Comparison of ENCODE assay signal across 8 cellular contexts in the genomic region with DNA sequence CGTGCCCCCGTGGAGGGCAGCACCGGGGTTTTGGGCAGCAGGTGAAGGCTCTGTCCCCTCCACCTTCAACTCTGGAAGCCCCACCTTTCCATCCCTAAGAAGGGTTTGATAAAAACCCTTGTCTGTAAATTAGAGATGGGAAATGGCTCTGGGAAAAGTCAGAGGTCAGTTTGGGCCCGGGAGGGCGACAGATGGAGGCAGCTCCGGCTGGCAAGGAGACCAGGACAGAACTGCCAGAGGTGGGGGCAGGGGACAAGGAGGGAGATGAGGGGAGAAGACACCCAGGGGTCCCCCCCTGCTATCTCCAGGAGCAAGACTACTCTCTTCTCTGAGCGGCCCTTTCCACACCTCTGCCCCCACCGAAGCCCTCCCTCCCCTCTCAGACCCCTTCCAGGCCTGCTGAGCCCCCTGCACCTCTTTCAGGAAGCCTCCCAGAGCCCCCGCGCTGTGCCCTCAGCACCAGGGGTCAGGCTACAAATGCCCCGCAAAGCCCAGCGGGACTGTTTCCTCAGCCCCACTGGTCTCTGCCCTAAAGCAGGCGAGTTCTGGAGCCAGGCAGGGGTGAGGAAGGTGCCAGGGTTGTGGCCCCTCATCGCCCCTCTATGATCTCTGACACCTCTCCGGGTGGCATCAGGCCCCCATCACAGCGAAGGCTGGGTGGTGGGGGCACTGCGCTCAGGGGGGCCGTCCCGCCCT. TPM values are rescaled to one million over a fixed set of nuclear protein-coding genes. Genes with fewer than 3 reads are reported as not detected.
DNase-seq lines count a peak whose midpoint lies in the region; TF ChIP-seq lines count a peak whose summit lies in the region.

No MANE protein-coding gene starts in this region.

- H3K4me3 ChIP-seq in kidney epithelial cell (ENCODE audit: low read depth, low read length), result peak overlapping the region; percentile 53
- H3K4me3 ChIP-seq in suprapubic skin, result peak overlapping the region; percentile 75

- WGBS in suprapubic skin, result 40% methylated on average over 16 of the region's 19 CpGs

- H3K36me3 Mint-ChIP-seq in activated T-helper 1 cell treated with anti-CD3 and anti-CD28 coated beads, Interleukin-12 subunit alpha, Interleukin-12 subunit beta, Interleukin-2, Interleukin-4 antibody, amounts not matched to agents 30 ng/mL and 10 ng/mL and 1 ng/mL, durations not matched to agents 14 hours and 24 hours and 36 hours (ENCODE audit: low read depth), result no peaks in the 10 kb centered on the region

- no peaks in the 10 kb centered on the region for H3K36me3 ChIP-seq in kidney epithelial cell (ENCODE audit: control insufficient read depth, insufficient read depth, low read length)
- H3K36me3 ChIP-seq in suprapubic skin, result no peaks in the 10 kb centered on the region

- peaks cover 35% of the 10 kb centered on the region for H3K4me1 ChIP-seq in suprapubic skin

- H3K27me3 Mint-ChIP-seq in activated T-helper 1 cell treated with anti-CD3 and anti-CD28 coated beads, Interleukin-12 subunit alpha, Interleukin-12 subunit beta, Interleukin-2, Interleukin-4 antibody, amounts not matched to agents 30 ng/mL and 10 ng/mL and 1 ng/mL, durations not matched to agents 14 hours and 24 hours and 36 hours (ENCODE audit: insufficient read depth), result peaks cover 28% of the 10 kb centered on the region

- intact Hi-C loops in activated T-helper 1 cell treated with anti-CD3 and anti-CD28 coated beads, Interleukin-12 subunit alpha, Interleukin-12 subunit beta, Interleukin-2, Interleukin-4 antibody, amounts not matched to agents 30 ng/mL and 10 ng/mL and 1 ng/mL, durations not matched to agents 14 hours and 24 hours and 36 hours (cut with micrococcal nuclease), result loop anchor here (5.0 kb wide), 1 partner anchor 177 kb away; the partner anchor contains the start of genes ALKBH4 and LRWD1

- H3K9me3 Mint-ChIP-seq in activated T-helper 1 cell treated with anti-CD3 and anti-CD28 coated beads, Interleukin-12 subunit alpha, Interleukin-12 subunit beta, Interleukin-2, Interleukin-4 antibody, amounts not matched to agents 30 ng/mL and 10 ng/mL and 1 ng/mL, durations not matched to agents 14 hours and 24 hours and 36 hours, result no peaks in the 10 kb centered on the region

- DNase-seq in SIG-M5 treated with dmso at 0.1 percent for 504 hours (lab: John Stamatoyannopoulos, UW; ENCODE audit: unreplicated experiment) (peak; percentile 55), SIG-M5 (lab: John Stamatoyannopoulos, UW) (no peak), kidney epithelial cell (ENCODE audit: low read depth) (no peak), suprapubic skin (ENCODE audit: low spot score in 2 of 2) (no peak), mucosa of gallbladder (ENCODE audit: low spot score) (no peak), cerebellar nuclear complex (lab: John Stamatoyannopoulos, UW) (no peak), NCI-H446 (lab: John Stamatoyannopoulos, UW) (no peak)
- no peak for DNase-seq in activated T-helper 1 cell treated with anti-CD3 and anti-CD28 coated beads, Interleukin-12 subunit alpha, Interleukin-12 subunit beta, Interleukin-2, Interleukin-4 antibody, amounts not matched to agents 30 ng/mL and 10 ng/mL and 1 ng/mL, durations not matched to agents 14 hours and 24 hours and 36 hours (ENCODE audit: low spot score)

- TF ChIP-seq CTCF in kidney epithelial cell (IDR thresholded peaks at IDR 0.05; ENCODE audit: insufficient read depth, low read length, poor library complexity, severe bottlenecking), result no peak
- no peak for TF ChIP-seq CTCF in suprapubic skin (IDR thresholded peaks at IDR 0.05)

- H3K27ac ChIP-seq in suprapubic skin, result peak overlapping the region; percentile 89

- H3K9me3 ChIP-seq in suprapubic skin, result no peaks in the 10 kb centered on the region

- peaks cover 20% of the 10 kb centered on the region for H3K4me1 Mint-ChIP-seq in activated T-helper 1 cell treated with anti-CD3 and anti-CD28 coated beads, Interleukin-12 subunit alpha, Interleukin-12 subunit beta, Interleukin-2, Interleukin-4 antibody, amounts not matched to agents 30 ng/mL and 10 ng/mL and 1 ng/mL, durations not matched to agents 14 hours and 24 hours and 36 hours (ENCODE audit: low read depth)

- H3K4me3 Mint-ChIP-seq in activated T-helper 1 cell treated with anti-CD3 and anti-CD28 coated beads, Interleukin-12 subunit alpha, Interleukin-12 subunit beta, Interleukin-2, Interleukin-4 antibody, amounts not matched to agents 30 ng/mL and 10 ng/mL and 1 ng/mL, durations not matched to agents 14 hours and 24 hours and 36 hours, result peak overlapping the region; percentile 70

- no peak for TF ChIP-seq EP300 in suprapubic skin (IDR thresholded peaks at IDR 0.05)

- peaks cover 6% of the 10 kb centered on the region for H3K27me3 ChIP-seq in kidney epithelial cell (ENCODE audit: control insufficient read depth, insufficient read depth, low read length)
- H3K27me3 ChIP-seq in suprapubic skin, result no peaks in the 10 kb centered on the region

- H3K27ac Mint-ChIP-seq in activated T-helper 1 cell treated with anti-CD3 and anti-CD28 coated beads, Interleukin-12 subunit alpha, Interleukin-12 subunit beta, Interleukin-2, Interleukin-4 antibody, amounts not matched to agents 30 ng/mL and 10 ng/mL and 1 ng/mL, durations not matched to agents 14 hours and 24 hours and 36 hours, result no peak overlapping the region

- TF ChIP-seq POLR2A in suprapubic skin (IDR thresholded peaks at IDR 0.05), result no peak

RNA-seq across cellular contexts. Expression of gene SH2B2, which starts 1.0 kb away (rescaled TPM):
- total RNA-seq in activated T-helper 1 cell treated with anti-CD3 and anti-CD28 coated beads, Interleukin-12 subunit alpha, Interleukin-12 subunit beta, Interleukin-2, Interleukin-4 antibody, amounts not matched to agents 30 ng/mL and 10 ng/mL and 1 ng/mL, durations not matched to agents 14 hours and 24 hours and 36 hours, result 2.1 and 2.6 TPM in 2 replicates
- total RNA-seq in kidney epithelial cell (10.0 and 11.4 TPM in 2 replicates), suprapubic skin (1 to 10 TPM; 5.1 to 6.5 (median 5.6) TPM), mucosa of gallbladder (7.2 TPM)
